ENCODE assay signal across 8 cellular contexts in genomic region chr9:136533775-136534157, GRCh38.
DNase-seq lines count a peak whose midpoint lies in the region; ATAC-seq lines count a peak whose summit lies in the region.

No MANE protein-coding gene starts in this region.

- peak overlapping the region; percentile 85 to 100 (median 97) for H3K4me2 ChIP-seq in BLaER1 treated with 17β-estradiol and CSF1 and Interleukin-3, amounts not matched to agents 10 nM and 100 nM

- peak; percentile 41 to 72 (median 48) for DNase-seq in activated CD4-positive, CD25-positive, alpha-beta regulatory T cell (lab: John Stamatoyannopoulos, UW)
- DNase-seq in central memory CD4-positive, alpha-beta T cell = peak; percentile 63
- DNase-seq in Ammon's horn (ENCODE audit: low spot score) (no peak), globus pallidus (ENCODE audit: low spot score) (no peak), NCI-H1092 treated with DMSO at 0.1 percent for 48 hours (lab: John Stamatoyannopoulos, UW) (no peak)

- peaks cover 0 to 31% (median 21%) of the 10 kb centered on the region in 11 experiments; a peak in 13 of 22 replicates for H3K27me3 ChIP-seq in BLaER1 treated with 17β-estradiol and CSF1 and Interleukin-3, amounts not matched to agents 10 nM and 100 nM

- no peak for ATAC-seq in GM21360 (IDR thresholded peaks at IDR 0.05; ENCODE audit: unreplicated experiment)

- H3K9me3 ChIP-seq in BLaER1 treated with 17β-estradiol and CSF1 and Interleukin-3, amounts not matched to agents 10 nM and 100 nM (replicated peaks in 1 of 11) = no peaks in the 10 kb centered on the region

- H4K20me1 ChIP-seq in BLaER1 treated with 17β-estradiol and CSF1 and Interleukin-3, amounts not matched to agents 10 nM and 100 nM = peaks cover 96 to 99% (median 98%) of the 10 kb centered on the region in 11 experiments

- H3K36me3 ChIP-seq in BLaER1 treated with 17β-estradiol and CSF1 and Interleukin-3, amounts not matched to agents 10 nM and 100 nM = peaks cover 8 to 19% (median 15%) of the 10 kb centered on the region in 11 experiments; a peak in 18 of 22 replicates

- peak overlapping the region in 5 of 10 experiments; percentile 1 to 46 (median 22); a peak in 7 of 20 replicates for H3K4me3 ChIP-seq in BLaER1 treated with 17β-estradiol and CSF1 and Interleukin-3, amounts not matched to agents 10 nM and 100 nM
- peak overlapping the region in 2 of 7 experiments; percentile 3 to 16 for H3K4me3 ChIP-seq in skin epidermis

- peaks cover 87 to 93% (median 92%) of the 10 kb centered on the region in 10 experiments for H3K4me1 ChIP-seq in BLaER1 treated with 17β-estradiol and CSF1 and Interleukin-3, amounts not matched to agents 10 nM and 100 nM

- peak overlapping the region in 8 of 11 experiments; percentile 11 to 67 (median 36); a peak in 11 of 22 replicates for H3K9ac ChIP-seq in BLaER1 treated with 17β-estradiol and CSF1 and Interleukin-3, amounts not matched to agents 10 nM and 100 nM

- H3K27ac ChIP-seq in BLaER1 treated with 17β-estradiol and CSF1 and Interleukin-3, amounts not matched to agents 10 nM and 100 nM = peak overlapping the region in 5 of 11 experiments; percentile 9 to 58 (median 36); a peak in 6 of 22 replicates
- H3K27ac ChIP-seq in skin epidermis = peak overlapping the region in 20 of 21 experiments; percentile 5 to 92 (median 75)

Comparison
In these comparisons a context has a peak if more than half of its experiments do, and no peak if none do; other contexts are left out.
1. DNase-seq: peak in activated CD4-positive, CD25-positive, alpha-beta regulatory T cell (4 of 4) and central memory CD4-positive, alpha-beta T cell (single experiment); none in Ammon's horn (single experiment), globus pallidus (single experiment) and NCI-H1092 treated with DMSO at 0.1 percent for 48 hours (single experiment).